8 cellular contexts compared by ENCODE assay signal in the genomic region with DNA sequence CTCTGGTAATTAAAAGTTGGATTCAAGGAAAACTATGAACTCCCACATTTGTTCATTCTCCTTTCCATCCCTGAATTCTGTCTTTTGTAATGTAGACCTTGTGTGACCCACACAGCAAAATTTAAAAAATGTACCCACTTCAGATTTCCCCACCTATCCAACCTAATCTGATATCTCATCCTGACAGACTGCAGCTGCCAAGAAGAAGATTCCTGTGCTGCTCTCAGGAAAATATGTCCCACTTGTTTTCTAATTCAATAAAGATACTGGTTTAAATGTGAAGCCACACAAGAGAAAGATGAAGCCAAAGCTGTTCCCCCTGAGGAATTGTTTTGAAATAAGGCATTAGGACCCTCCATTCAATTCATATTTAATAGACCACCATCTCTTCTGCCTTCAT.
A peak's percentile ranks its signal among the peaks of the same experiment; 100 is the strongest.
DNase-seq lines count a peak whose midpoint lies in the region; ATAC-seq, FAIRE-seq and TF ChIP-seq lines count a peak whose summit lies in the region.
"Not testable (repeated sequence)": the region's sequence is repeated elsewhere in the genome, so short reads cannot be mapped to it uniquely, and the experiment has no call there.

No MANE protein-coding gene starts in this region.

- not testable (repeated sequence) for H2BK15ac ChIP-seq in H1 (ENCODE audit: low read length)

- H3K9me2 ChIP-seq in HCT116 (ENCODE audit: insufficient read depth); PC-3 (replicated peaks; ENCODE audit: low read length): not testable (repeated sequence)

- H3K27me3 ChIP-seq in Caco-2 (replicated peaks; ENCODE audit: control insufficient read depth, insufficient read depth, low read length); HCT116 (ENCODE audit: insufficient read depth, low read length); PC-3 (ENCODE audit: low read length); H1 (replicated peaks in 1 of 4; ENCODE audit: control insufficient read depth in 3 of 4, extremely low read depth in 1 of 4, insufficient read depth in 3 of 4, low read length in 3 of 4); HepG2 (ENCODE audit: control insufficient read depth in 1 of 2, insufficient read depth in 2 of 2, low read length in 2 of 2): not testable (repeated sequence)

- not testable (repeated sequence) for H3K27ac ChIP-seq in HCT116 (ENCODE audit: low read depth, low read length); PC-3 (ENCODE audit: low read length); H1 (ENCODE audit: low read depth, low read length); HepG2 (ENCODE audit: extremely low read length, insufficient read depth, low read length)

- not testable (repeated sequence) for H3K23me2 ChIP-seq in H1 (ENCODE audit: low read depth, low read length)

- TF ChIP-seq EP300 in H1 (IDR thresholded peaks at IDR 0.05; ENCODE audit: borderline replicate concordance in 1 of 2, low read depth in 2 of 2, low read length in 2 of 2); HepG2 (IDR thresholded peaks at IDR 0.05; ENCODE audit: low read depth in 2 of 2, low read length in 2 of 2); HepG2 (CRISPR knock-in tag; IDR thresholded peaks at IDR 0.05; ENCODE audit: borderline replicate concordance): not testable (repeated sequence)

- RAD21 ChIA-PET in HCT116 (lab: Charles Lee; ENCODE audit: low non-redundant PET in 1 of 2, low total read pairs in 2 of 2, uncharacterized antibody in 2 of 2, unreplicated experiment in 2 of 2) = not testable (repeated sequence)

- H3K4ac ChIP-seq in H1 (replicated peaks; ENCODE audit: insufficient read length, low read depth, low read length) = not testable (repeated sequence)

- H3K27ac Mint-ChIP-seq in Caco-2 (ENCODE audit: unreplicated experiment); MCF 10A (ENCODE audit: low read depth, unreplicated experiment): not testable (repeated sequence)

- H3F3A ChIP-seq in PC-3 (ENCODE audit: low read length, unreplicated experiment) = not testable (repeated sequence)

- ATAC-seq in HCT116, PC-3, HepG2: not testable (repeated sequence)
- peak; percentile 50 for ATAC-seq in SK-N-SH treated with all-trans-retinoic acid at 6 μM for 48 hours

- not testable (repeated sequence) for H3K9me3 ChIP-seq in Caco-2; HCT116 (ENCODE audit: control insufficient read depth in 1 of 2, insufficient read depth in 1 of 2, low read depth in 1 of 2, low read length in 2 of 2); PC-3 (ENCODE audit: low read length); HepG2 (ENCODE audit: low read length)
- peaks cover 14 to 27% of the 10 kb centered on the region in 2 experiments; a peak in 3 of 4 replicates for H3K9me3 ChIP-seq in H1 (ENCODE audit: insufficient read depth in 2 of 2, low read depth in 1 of 2, low read length in 1 of 2)

- H3K4me1 ChIP-seq in Caco-2; HCT116 (ENCODE audit: control insufficient read depth in 1 of 2, insufficient read depth in 2 of 2, low read length in 2 of 2); PC-3 (ENCODE audit: insufficient read depth, low read length); H1 (replicated peaks in 1 of 4; ENCODE audit: control insufficient read depth in 3 of 4, insufficient read depth in 4 of 4, low read length in 3 of 4); HepG2 (ENCODE audit: insufficient read depth, low read length): not testable (repeated sequence)

- H4K91ac ChIP-seq in H1 (replicated peaks; ENCODE audit: insufficient read length, low read length) = not testable (repeated sequence)

- not testable (repeated sequence) for H3K4me1 Mint-ChIP-seq in Caco-2 (ENCODE audit: low read depth, unreplicated experiment); MCF 10A (ENCODE audit: insufficient read depth, unreplicated experiment)

- not testable (repeated sequence) for H2AFZ ChIP-seq in HCT116 (ENCODE audit: low read depth, low read length, poor library complexity, severe bottlenecking); PC-3 (ENCODE audit: low read length); H1 (ENCODE audit: low read length); HepG2 (ENCODE audit: low read length)

- POLR2A ChIA-PET in Caco-2 (lab: Charles Lee); HCT116 (lab: Charles Lee); PC-3 (lab: Charles Lee; ENCODE audit: unreplicated experiment); MCF 10A (lab: Yijun Ruan, JAX); H1 (lab: Charles Lee; ENCODE audit: partially characterized antibody); HepG2 (lab: Yijun Ruan, JAX): not testable (repeated sequence)

- TF ChIP-seq CTCF in Caco-2 (IDR thresholded peaks at IDR 0.05; ENCODE audit: insufficient read depth in 1 of 2, low read depth in 1 of 2, low read length in 1 of 2, severe bottlenecking in 1 of 2, unreplicated experiment in 1 of 2); HCT116 (IDR thresholded peaks at IDR 0.05 in 2 of 3, conservative IDR thresholded peaks at IDR 0.05 in 1 of 3; ENCODE audit: borderline replicate concordance in 1 of 3, insufficient read depth in 1 of 3, low read depth in 2 of 3, low read length in 2 of 3); PC-3 (conservative IDR thresholded peaks at IDR 0.05; ENCODE audit: low read depth, low read length); MCF 10A (IDR thresholded peaks at IDR 0.05; ENCODE audit: unreplicated experiment); H1 (IDR thresholded peaks at IDR 0.05; ENCODE audit: control extremely low read depth in 1 of 3, insufficient read depth in 1 of 3, low read depth in 1 of 3, low read length in 3 of 3); HepG2 (CRISPR knock-in tag; IDR thresholded peaks at IDR 0.05): not testable (repeated sequence)

- not testable (repeated sequence) for DNase-seq in Caco-2; HCT116 (ENCODE audit: low read depth, low spot score); PC-3; MCF 10A (ENCODE audit: unreplicated experiment); H1 (ENCODE audit: low read depth in 1 of 2, low spot score in 2 of 2); HepG2 (ENCODE audit: low spot score)
- peak; percentile 55 for DNase-seq in SK-N-DZ (ENCODE audit: low spot score)

- TF ChIP-seq RAD21 in HCT116 (IDR thresholded peaks at IDR 0.05; ENCODE audit: low read depth); H1 (IDR thresholded peaks at IDR 0.05 in 1 of 2, conservative IDR thresholded peaks at IDR 0.05 in 1 of 2; ENCODE audit: low read depth in 2 of 2, low read length in 2 of 2); HepG2 (CRISPR knock-in tag; IDR thresholded peaks at IDR 0.05): not testable (repeated sequence)

- in situ Hi-C loops in HepG2 (cut with HindIII; ENCODE audit: extremely low pct_ligation_motif_present, low pct_unique_long_range_greater_than_20kb) = not testable (repeated sequence)

- not testable (repeated sequence) for H3K14ac ChIP-seq in H1 (ENCODE audit: insufficient read length)

- H3K23ac ChIP-seq in H1 (ENCODE audit: insufficient read length) = not testable (repeated sequence)

- H3K9me3 Mint-ChIP-seq in Caco-2 (ENCODE audit: unreplicated experiment); MCF 10A (ENCODE audit: unreplicated experiment): not testable (repeated sequence)

- intact Hi-C loops in Caco-2 (cut with micrococcal nuclease; ENCODE audit: unreplicated experiment); HCT116 (cut with micrococcal nuclease); PC-3 (cut with micrococcal nuclease); HepG2 (cut with micrococcal nuclease; ENCODE audit: unreplicated experiment): not testable (repeated sequence)
- intact Hi-C loops in MCF 10A (cut with micrococcal nuclease) = loop anchor here (10.0 kb wide), 1 partner anchor 191 kb away; the partner anchor contains the start of genes DHFR2 and NSUN3

- peak; percentile 39 for FAIRE-seq in H1 (lab: Jason Lieb, UNC)
- FAIRE-seq in HepG2 (lab: Jason Lieb, UNC) = not testable (repeated sequence)

- H4K5ac ChIP-seq in H1 (ENCODE audit: insufficient read length, low read depth, low read length) = not testable (repeated sequence)

- H4K8ac ChIP-seq in H1 (ENCODE audit: extremely low read depth, insufficient read depth, low read length) = not testable (repeated sequence)

- H3K79me1 ChIP-seq in H1 (ENCODE audit: low read depth, low read length) = not testable (repeated sequence)

- CTCF ChIA-PET in Caco-2 (lab: Charles Lee); HCT116 (lab: Charles Lee); PC-3 (lab: Charles Lee); MCF 10A (lab: Yijun Ruan, JAX); H1 (lab: Charles Lee; ENCODE audit: partially characterized antibody); HepG2 (lab: Yijun Ruan, JAX; ENCODE audit: low intra/inter-chr PET ratio, low total read pairs): not testable (repeated sequence)

- H2BK20ac ChIP-seq in H1 (ENCODE audit: low read length) = not testable (repeated sequence)

- H3K36me3 ChIP-seq in Caco-2 (ENCODE audit: control insufficient read depth, insufficient read depth, low read length); HCT116 (ENCODE audit: control insufficient read depth in 1 of 2, insufficient read depth in 2 of 2, low read length in 2 of 2); PC-3 (ENCODE audit: low read depth, low read length); H1 (ENCODE audit: control insufficient read depth in 2 of 4, insufficient read depth in 4 of 4, low read length in 3 of 4); HepG2 (replicated peaks in 1 of 2; ENCODE audit: control insufficient read depth in 1 of 2, insufficient read depth in 2 of 2, low read length in 2 of 2): not testable (repeated sequence)

- H2BK120ac ChIP-seq in H1 (replicated peaks; ENCODE audit: low read depth, low read length) = not testable (repeated sequence)

- not testable (repeated sequence) for H3K9ac ChIP-seq in HCT116 (ENCODE audit: low read length); PC-3 (ENCODE audit: low read length); H1 (replicated peaks in 1 of 4; ENCODE audit: extremely low read depth in 1 of 4, low read depth in 3 of 4, low read length in 3 of 4); HepG2 (ENCODE audit: insufficient read depth, low read depth, low read length)

- H3K4me2 ChIP-seq in HCT116 (ENCODE audit: low read length); PC-3 (ENCODE audit: low read length); H1 (ENCODE audit: insufficient read depth in 1 of 2, low read depth in 2 of 2, low read length in 2 of 2); HepG2 (ENCODE audit: low read depth, low read length): not testable (repeated sequence)

- not testable (repeated sequence) for H3K4me3 Mint-ChIP-seq in Caco-2 (ENCODE audit: unreplicated experiment); MCF 10A (ENCODE audit: unreplicated experiment)

- not testable (repeated sequence) for H2AK5ac ChIP-seq in H1 (ENCODE audit: low read depth, low read length)

- H3K56ac ChIP-seq in H1 (replicated peaks; ENCODE audit: insufficient read length, low read depth, low read length) = not testable (repeated sequence)

- BruUV-seq in Caco-2 (replicated peaks; lab: Mats Ljungman, UMichigan) (TSS peak; percentile 92), HCT116 (replicated peaks; lab: Mats Ljungman, UMichigan) (TSS peak; percentile 69), PC-3 (replicated peaks; lab: Mats Ljungman, UMichigan) (TSS peak; percentile 37), MCF 10A (replicated peaks; lab: Mats Ljungman, UMichigan) (TSS peak; percentile 86), HepG2 (replicated peaks; lab: Mats Ljungman, UMichigan) (TSS peak; percentile 84)

- not testable (repeated sequence) for H4K20me1 ChIP-seq in HCT116 (ENCODE audit: insufficient read depth); PC-3 (ENCODE audit: low read length); H1 (replicated peaks in 1 of 2; ENCODE audit: control insufficient read depth in 1 of 2, insufficient read depth in 2 of 2, low read length in 2 of 2); HepG2 (ENCODE audit: insufficient read depth, low read length)

- not testable (repeated sequence) for H3K36me3 Mint-ChIP-seq in Caco-2 (ENCODE audit: insufficient read depth, unreplicated experiment); MCF 10A (ENCODE audit: insufficient read depth, unreplicated experiment)

- not testable (repeated sequence) for TF ChIP-seq POLR2A in HCT116 (IDR thresholded peaks at IDR 0.05; ENCODE audit: borderline replicate concordance, extremely low read depth, insufficient read depth, insufficient read length); H1 (IDR thresholded peaks at IDR 0.05; ENCODE audit: control extremely low read depth in 1 of 2, low read depth in 2 of 2, low read length in 2 of 2); HepG2 (IDR thresholded peaks at IDR 0.05; ENCODE audit: insufficient read depth in 1 of 2, low read depth in 2 of 2, low read length in 2 of 2)

- not testable (repeated sequence) for H3K27me3 Mint-ChIP-seq in Caco-2 (ENCODE audit: insufficient read depth, unreplicated experiment); MCF 10A (ENCODE audit: insufficient read depth, unreplicated experiment)

- not testable (repeated sequence) for H3K4me3 ChIP-seq in Caco-2 (ENCODE audit: low read depth, low read length); HCT116 (replicated peaks in 1 of 2; ENCODE audit: low read depth in 1 of 2, low read length in 2 of 2); PC-3 (ENCODE audit: low read length); H1 (ENCODE audit: extremely low read depth in 1 of 4, insufficient read depth in 2 of 4, low read depth in 3 of 4, low read length in 4 of 4); HepG2 (replicated peaks in 1 of 3; ENCODE audit: insufficient read depth in 1 of 3, low read depth in 2 of 3, low read length in 3 of 3)

- not testable (repeated sequence) for H2BK5ac ChIP-seq in H1 (ENCODE audit: low read depth, low read length)

- not testable (repeated sequence) for H3K79me2 ChIP-seq in HCT116 (ENCODE audit: insufficient read depth, low read length); PC-3 (ENCODE audit: low read length); H1 (ENCODE audit: control insufficient read depth in 1 of 2, insufficient read depth in 2 of 2, low read length in 2 of 2); HepG2 (ENCODE audit: insufficient read depth, low read length)

- not testable (repeated sequence) for H3K18ac ChIP-seq in H1 (ENCODE audit: extremely low read depth, low read length)

- not testable (repeated sequence) for H2BK12ac ChIP-seq in H1 (ENCODE audit: low read depth, low read length)
